ENCODE assay signal across 8 cellular contexts in the genomic region with DNA sequence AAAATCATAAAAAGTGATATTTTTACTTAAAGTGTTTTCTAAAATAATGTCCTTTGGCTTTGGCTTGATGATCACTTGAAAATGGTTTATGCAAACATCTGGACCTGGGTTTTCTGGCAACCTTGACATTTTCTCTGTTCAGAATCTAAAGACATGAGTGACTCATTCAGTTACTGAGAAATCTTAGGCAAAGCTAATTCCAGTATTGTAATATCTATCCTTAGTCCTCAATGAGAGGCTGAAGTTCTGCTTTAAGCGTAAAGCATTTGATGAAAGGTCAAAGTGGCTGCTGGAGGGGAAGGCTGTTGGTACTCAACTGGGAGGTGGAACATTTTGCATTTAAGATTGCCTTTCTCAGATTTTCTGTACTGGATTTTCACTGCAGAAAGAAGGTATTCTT. TPM values are rescaled to one million over a fixed set of nuclear protein-coding genes. Genes with fewer than 3 reads are reported as not detected.
DNase-seq lines count a peak whose midpoint lies in the region; ATAC-seq and TF ChIP-seq lines count a peak whose summit lies in the region.

No MANE protein-coding gene starts in this region.

- TF ChIP-seq CTCF in type B pancreatic cell (conservative IDR thresholded peaks at IDR 0.05): no peak

- H3K27me3 Mint-ChIP-seq in activated naive CD4-positive, alpha-beta T cell treated with anti-CD3 and anti-CD28 coated beads, Interleukin-2, amount 50 U/mL, for 24 hours: no peaks in the 10 kb centered on the region
- H3K27me3 Mint-ChIP-seq in activated naive CD8-positive, alpha-beta T cell: no peaks in the 10 kb centered on the region
- H3K27me3 Mint-ChIP-seq in type B pancreatic cell: no peaks in the 10 kb centered on the region

- H3K36me3 Mint-ChIP-seq in activated naive CD4-positive, alpha-beta T cell treated with anti-CD3 and anti-CD28 coated beads, Interleukin-2, amount 50 U/mL, for 24 hours: peaks cover 11% of the 10 kb centered on the region
- peaks cover 3% of the 10 kb centered on the region for H3K36me3 Mint-ChIP-seq in activated naive CD8-positive, alpha-beta T cell
- peaks cover 4% of the 10 kb centered on the region for H3K36me3 Mint-ChIP-seq in type B pancreatic cell

- H3K4me3 Mint-ChIP-seq in activated naive CD4-positive, alpha-beta T cell treated with anti-CD3 and anti-CD28 coated beads, Interleukin-2, amount 50 U/mL, for 24 hours: peak overlapping the region; percentile 91
- peak overlapping the region; percentile 93 for H3K4me3 Mint-ChIP-seq in activated naive CD8-positive, alpha-beta T cell
- peak overlapping the region; percentile 93 for H3K4me3 Mint-ChIP-seq in type B pancreatic cell

- peaks cover 60% of the 10 kb centered on the region for H3K4me1 Mint-ChIP-seq in activated naive CD4-positive, alpha-beta T cell treated with anti-CD3 and anti-CD28 coated beads, Interleukin-2, amount 50 U/mL, for 24 hours
- H3K4me1 Mint-ChIP-seq in activated naive CD8-positive, alpha-beta T cell (ENCODE audit: low read depth): peaks cover 60% of the 10 kb centered on the region
- peaks cover 56% of the 10 kb centered on the region for H3K4me1 Mint-ChIP-seq in type B pancreatic cell (ENCODE audit: unreplicated experiment)

- DNase-seq in activated naive CD4-positive, alpha-beta T cell (lab: John Stamatoyannopoulos, UW): no peak
- peak; percentile 75 for DNase-seq in iris pigment epithelial cell (ENCODE audit: low read depth)
- DNase-seq in type B pancreatic cell (ENCODE audit: extremely low spot score, unreplicated experiment): no peak
- no peak for DNase-seq in stimulated activated naive CD4-positive, alpha-beta T cell (lab: John Stamatoyannopoulos, UW)
- DNase-seq in NCI-H146 (lab: John Stamatoyannopoulos, UW): no peak

- H3K9me3 Mint-ChIP-seq in activated naive CD4-positive, alpha-beta T cell treated with anti-CD3 and anti-CD28 coated beads, Interleukin-2, amount 50 U/mL, for 24 hours: no peaks in the 10 kb centered on the region
- H3K9me3 Mint-ChIP-seq in activated naive CD8-positive, alpha-beta T cell (ENCODE audit: low read depth): no peaks in the 10 kb centered on the region
- H3K9me3 Mint-ChIP-seq in type B pancreatic cell: no peaks in the 10 kb centered on the region

- H3K27ac Mint-ChIP-seq in activated naive CD4-positive, alpha-beta T cell treated with anti-CD3 and anti-CD28 coated beads, Interleukin-2, amount 50 U/mL, for 24 hours: peak overlapping the region; percentile 72
- peak overlapping the region; percentile 86 for H3K27ac Mint-ChIP-seq in activated naive CD8-positive, alpha-beta T cell
- peak overlapping the region; percentile 11 for H3K27ac Mint-ChIP-seq in type B pancreatic cell

- no peak for ATAC-seq in HG02981 (IDR thresholded peaks at IDR 0.05; ENCODE audit: unreplicated experiment)

RNA-seq across cellular contexts. Expression of a gene that starts 2.3 kb away (rescaled TPM):
- 47.9 and 62.8 TPM in 2 replicates for total RNA-seq in type B pancreatic cell (ENCODE audit: low replicate concordance)

Comparison
In these comparisons a context has a peak if more than half of its experiments do, and no peak if none do; other contexts are left out.
1. H3K27ac Mint-ChIP-seq: peak in every context shown above with its lines; median percentile 86 in activated naive CD8-positive, alpha-beta T cell; 72 in activated naive CD4-positive, alpha-beta T cell treated with anti-CD3 and anti-CD28 coated beads, Interleukin-2, amount 50 U/mL, for 24 hours; 11 in type B pancreatic cell.